15 cellular contexts compared by ENCODE assay signal in genomic region chr16:17828012-17828411, GRCh38.
A peak's percentile ranks its signal among the peaks of the same experiment; 100 is the strongest.
DNase-seq lines count a peak whose midpoint lies in the region; ATAC-seq and TF ChIP-seq lines count a peak whose summit lies in the region.
"Had no signal": no experiment of that assay in that cellular context is flagged by ENCODE, and none has a peak within 500 bp of the region (broad histone marks: within the 10 kb centered on the region; RNA-seq: fewer than 3 reads in every experiment).

No MANE protein-coding gene starts in this region.

- no peak overlapping the region for H3K27ac ChIP-seq in smooth muscle cell (ENCODE audit: low read depth)
- H3K27ac ChIP-seq in PC-3 (ENCODE audit: low read length) = no peak overlapping the region
- H3K27ac ChIP-seq: prostate gland, testis had no signal

- no peaks in the 10 kb centered on the region for H3K79me2 ChIP-seq in smooth muscle cell (ENCODE audit: low read depth)
- H3K79me2 ChIP-seq in PC-3 (ENCODE audit: low read length) = no peaks in the 10 kb centered on the region

- 18% methylated on average over 2 of the region's 2 CpGs for WGBS in smooth muscle cell (ENCODE audit: low lambda C conversion rate)

- no TSS peak for BruUV-seq in PC-3 (replicated peaks; lab: Mats Ljungman, UMichigan)

- TF ChIP-seq CTCF in fibroblast of mammary gland (conservative IDR thresholded peaks at IDR 0.05; ENCODE audit: control insufficient read depth, insufficient read depth, low read depth, low read length) (no peak), smooth muscle cell (IDR thresholded peaks at IDR 0.05; ENCODE audit: borderline replicate concordance, insufficient read depth, poor library complexity, severe bottlenecking) (no peak), PC-3 (conservative IDR thresholded peaks at IDR 0.05; ENCODE audit: low read depth, low read length) (no peak)

- H3K9me3 ChIP-seq in smooth muscle cell (replicated peaks; ENCODE audit: low read depth) (no peaks in the 10 kb centered on the region), PC-3 (ENCODE audit: low read length) (no peaks in the 10 kb centered on the region)
- H3K9me3 ChIP-seq: prostate gland, testis had no signal

- no peaks in the 10 kb centered on the region for H3K9me2 ChIP-seq in PC-3 (replicated peaks; ENCODE audit: low read length)

- H3K4me1 ChIP-seq in smooth muscle cell (ENCODE audit: low read depth) (no peaks in the 10 kb centered on the region), PC-3 (ENCODE audit: insufficient read depth, low read length) (no peaks in the 10 kb centered on the region)
- H3K4me1 ChIP-seq: prostate gland, testis had no signal

- H3K27me3 ChIP-seq in smooth muscle cell (ENCODE audit: low read depth) (no peaks in the 10 kb centered on the region), PC-3 (ENCODE audit: low read length) (no peaks in the 10 kb centered on the region)
- H3K27me3 ChIP-seq: testis had no signal

- no peaks in the 10 kb centered on the region for H3K36me3 ChIP-seq in smooth muscle cell (ENCODE audit: low read depth)
- no peaks in the 10 kb centered on the region for H3K36me3 ChIP-seq in PC-3 (ENCODE audit: low read depth, low read length)
- H3K36me3 ChIP-seq: prostate gland had no signal

- no peak overlapping the region for H3K9ac ChIP-seq in smooth muscle cell (ENCODE audit: low read depth)
- H3K9ac ChIP-seq in PC-3 (ENCODE audit: low read length) = no peak overlapping the region

- ATAC-seq in HG02759 (IDR thresholded peaks at IDR 0.05; ENCODE audit: unreplicated experiment) = no peak
- no peak for ATAC-seq in GM21390 (IDR thresholded peaks at IDR 0.05; ENCODE audit: unreplicated experiment)
- no peak for ATAC-seq in PC-3

- no peaks in the 10 kb centered on the region for H3F3A ChIP-seq in smooth muscle cell (ENCODE audit: low read depth)
- no peaks in the 10 kb centered on the region for H3F3A ChIP-seq in PC-3 (ENCODE audit: low read length, unreplicated experiment)

- intact Hi-C loops in PC-3 (cut with micrococcal nuclease) = no loop called here

- H4K20me1 ChIP-seq in smooth muscle cell (ENCODE audit: low read depth) (no peaks in the 10 kb centered on the region), PC-3 (ENCODE audit: low read length) (no peaks in the 10 kb centered on the region)

- POLR2A ChIA-PET in PC-3 (lab: Charles Lee; ENCODE audit: unreplicated experiment) = no interaction called here

- H3K4me3 ChIP-seq in fibroblast of mammary gland (ENCODE audit: control insufficient read depth, low read depth, low read length) = no peak overlapping the region
- H3K4me3 ChIP-seq in smooth muscle cell = no peak overlapping the region
- no peak overlapping the region for H3K4me3 ChIP-seq in PC-3 (ENCODE audit: low read length)
- H3K4me3 ChIP-seq: prostate gland, testis had no signal

- peak overlapping the region; percentile 29 for H3K4me2 ChIP-seq in smooth muscle cell
- no peak overlapping the region for H3K4me2 ChIP-seq in PC-3 (ENCODE audit: low read length)

- H2AFZ ChIP-seq in smooth muscle cell (ENCODE audit: low read depth) (no peak overlapping the region), PC-3 (ENCODE audit: low read length) (no peak overlapping the region)

- peak; percentile 1 to 3 for DNase-seq in NOMO-1 (lab: John Stamatoyannopoulos, UW; ENCODE audit: unreplicated experiment in 2 of 2)
- DNase-seq in NOMO-1 treated with dmso at 0.1 percent for 144 hours (lab: John Stamatoyannopoulos, UW; ENCODE audit: unreplicated experiment) = no peak
- peak; percentile 35 for DNase-seq in RPMI8226
- peak; percentile 97 for DNase-seq in fibroblast of mammary gland (ENCODE audit: low read depth)
- DNase-seq in smooth muscle cell (lab: John Stamatoyannopoulos, UW; ENCODE audit: unreplicated experiment) = no peak
- DNase-seq in PC-3 = no peak
- DNase-seq: 8988T, activated gamma-delta T cell, GF-D8, NCI-H1092, NCI-H2227 treated with DMSO at 0.1 percent for 48 hours, testis had no signal

- CTCF ChIA-PET in PC-3 (lab: Charles Lee) = no interaction called here

Comparison
In these comparisons a context has a peak if more than half of its experiments do, and no peak if none do; other contexts are left out.
1. DNase-seq: peak in NOMO-1 (2 of 2), RPMI8226 (single experiment) and fibroblast of mammary gland (single experiment); none in NOMO-1 treated with dmso at 0.1 percent for 144 hours (single experiment), smooth muscle cell (single experiment) and PC-3 (single experiment).